10 cellular contexts compared by ENCODE assay signal in the genomic region with DNA sequence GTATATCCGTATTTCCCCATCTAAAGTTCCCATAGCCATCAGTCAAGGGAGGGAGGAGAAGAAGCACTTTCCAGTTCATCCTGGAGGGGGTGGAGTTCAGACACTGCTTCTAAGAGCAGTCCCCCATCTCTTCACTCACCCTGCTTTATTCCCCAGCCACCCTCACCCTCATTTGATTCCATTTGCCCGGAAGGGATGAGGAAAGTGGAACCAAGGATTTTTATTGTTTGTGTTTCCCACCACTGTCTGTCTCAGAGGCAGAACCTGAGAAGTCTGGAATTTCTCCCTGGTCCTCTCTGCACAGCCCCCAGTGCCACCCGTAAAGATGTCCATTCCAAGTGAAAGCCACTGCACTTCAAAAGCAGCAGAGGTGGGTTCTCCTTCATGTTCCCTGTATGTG.
A peak's percentile ranks its signal among the peaks of the same experiment; 100 is the strongest.
DNase-seq lines count a peak whose midpoint lies in the region; ATAC-seq and TF ChIP-seq lines count a peak whose summit lies in the region.
"Had no signal": no experiment of that assay in that cellular context is flagged by ENCODE, and none has a peak within 500 bp of the region (broad histone marks: within the 10 kb centered on the region; RNA-seq: fewer than 3 reads in every experiment).

No MANE protein-coding gene starts in this region.

- H3K27me3 ChIP-seq in SJCRH30, result no peaks in the 10 kb centered on the region

- ATAC-seq in HG02610 (IDR thresholded peaks at IDR 0.05; ENCODE audit: unreplicated experiment) (no peak), GM19455 (IDR thresholded peaks at IDR 0.05; ENCODE audit: unreplicated experiment) (no peak)
- ATAC-seq: GM12878 had no signal

- no peaks in the 10 kb centered on the region for H3K36me3 ChIP-seq in SJCRH30

- H3K27ac ChIP-seq in SJCRH30, result peak overlapping the region; percentile 93
- H3K27ac ChIP-seq: SK-N-MC had no signal

- no peaks in the 10 kb centered on the region for H3K9me3 ChIP-seq in SJCRH30 (replicated peaks)

- H3K4me1 ChIP-seq in SJCRH30, result peaks cover 54% of the 10 kb centered on the region

- DNase-seq in DMS 273 treated with DMSO at 0.1 percent for 48 hours (lab: John Stamatoyannopoulos, UW), result peak; percentile 20
- DNase-seq in SJCRH30, result peak; percentile 65 to 78
- DNase-seq in fibroblast of mammary gland (ENCODE audit: low read depth), result peak; percentile 76
- peak; percentile 88 for DNase-seq in renal cortical epithelial cell (ENCODE audit: low read depth)
- no peak for DNase-seq in effector CD4-positive, alpha-beta T cell
- DNase-seq in C1 segment of cervical spinal cord (lab: John Stamatoyannopoulos, UW), result no peak

- H3K4me3 ChIP-seq in SJCRH30, result peak overlapping the region; percentile 37
- no peak overlapping the region for H3K4me3 ChIP-seq in fibroblast of mammary gland (ENCODE audit: control insufficient read depth, low read depth, low read length)
- H3K4me3 ChIP-seq: GM12878, SK-N-MC had no signal

- peak; percentile 43 for TF ChIP-seq CTCF in fibroblast of mammary gland (conservative IDR thresholded peaks at IDR 0.05; ENCODE audit: control insufficient read depth, insufficient read depth, low read depth, low read length)

Comparison
In these comparisons a context has a peak if more than half of its experiments do, and no peak if none do; other contexts are left out.
1. DNase-seq: peak in DMS 273 treated with DMSO at 0.1 percent for 48 hours (single experiment), SJCRH30 (2 of 2), fibroblast of mammary gland (single experiment) and renal cortical epithelial cell (single experiment); none in effector CD4-positive, alpha-beta T cell (single experiment) and C1 segment of cervical spinal cord (0 of 14).